ENCODE assay signal across 8 cellular contexts in the genomic region with DNA sequence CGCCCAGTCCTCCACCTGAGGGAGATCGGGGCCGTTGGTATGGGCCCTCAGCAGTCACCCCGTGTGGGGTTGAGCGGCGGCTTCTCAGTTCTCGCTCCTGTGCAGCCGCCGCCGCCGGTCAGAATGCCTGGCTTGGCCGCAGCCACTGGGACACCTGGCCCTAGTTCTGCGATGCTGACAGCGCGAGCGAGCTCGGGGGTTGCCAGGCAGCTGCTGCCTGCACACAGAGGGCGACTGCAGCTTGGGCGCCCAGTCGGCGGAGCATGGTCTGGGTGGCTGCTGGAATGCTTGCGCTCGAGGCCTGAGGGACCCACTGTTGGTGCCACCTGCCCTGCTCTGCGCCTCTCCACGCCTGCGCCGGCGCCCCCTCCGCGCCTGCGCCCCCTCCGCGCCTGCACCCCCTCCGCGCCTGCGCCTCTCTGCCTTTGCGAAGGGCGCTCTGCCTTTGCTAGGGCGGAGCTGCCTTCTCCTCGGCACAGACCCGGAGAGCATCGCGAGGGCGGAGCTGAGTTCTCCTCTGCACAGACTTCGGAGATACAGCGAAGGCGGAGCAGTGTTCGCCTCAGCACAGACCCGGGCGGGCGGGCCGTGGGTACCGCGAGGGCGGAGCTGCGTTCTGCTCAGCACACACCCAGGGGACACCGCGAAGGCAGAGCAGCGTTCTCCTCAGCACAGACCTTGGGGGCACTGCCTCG.
A peak's percentile ranks its signal among the peaks of the same experiment; 100 is the strongest.
DNase-seq lines count a peak whose midpoint lies in the region; ATAC-seq and TF ChIP-seq lines count a peak whose summit lies in the region.
"Not testable (repeated sequence)": the region's sequence is repeated elsewhere in the genome, so short reads cannot be mapped to it uniquely, and the experiment has no call there.

No MANE protein-coding gene starts in this region.

- H3K36me3 ChIP-seq in Caco-2 (ENCODE audit: control insufficient read depth, insufficient read depth, low read length); adipocyte (ENCODE audit: control insufficient read depth, insufficient read depth, low read length, severe bottlenecking): not testable (repeated sequence)

- H3K4me3 ChIP-seq in Caco-2 (ENCODE audit: low read depth, low read length) (peak overlapping the region; percentile 38), adipocyte (ENCODE audit: low read length) (peak overlapping the region; percentile 77)

- DNase-seq in Caco-2 (peak; percentile 74 to 82), GM20000 (ENCODE audit: low spot score) (peak; percentile 89), adipocyte (ENCODE audit: low read depth) (peak; percentile 91), glomerular visceral epithelial cell (ENCODE audit: extremely low spot score) (peak; percentile 95), neural crest cell (ENCODE audit: low read depth, low spot score) (peak; percentile 73)
- peak; percentile 89 to 91 for DNase-seq in stimulated activated CD8-positive, alpha-beta memory T cell treated with anti-CD3 and anti-CD28 coated beads, Interleukin-4, amount 100 ng/mL, for 1 hour (ENCODE audit: low read depth in 2 of 2, low spot score in 1 of 2)

- H3K27me3 Mint-ChIP-seq in Caco-2 (ENCODE audit: insufficient read depth, unreplicated experiment) = not testable (repeated sequence)
- peaks cover 29% of the 10 kb centered on the region for H3K27me3 Mint-ChIP-seq in T-helper 1 cell treated with Interleukin-12 subunit alpha and Interleukin-12 subunit beta and Interleukin-4 antibody, amounts not matched to agents 30 μg/mL and 1 μg/mL, for 36 hours (ENCODE audit: low read depth)
- peaks cover 57% of the 10 kb centered on the region for H3K27me3 Mint-ChIP-seq in neural crest cell (ENCODE audit: low read depth)

- H3K4me3 Mint-ChIP-seq in Caco-2 (ENCODE audit: unreplicated experiment) (peak overlapping the region; percentile 73), neural crest cell (peak overlapping the region; percentile 89)
- peak overlapping the region; percentile 85 for H3K4me3 Mint-ChIP-seq in T-helper 1 cell treated with Interleukin-12 subunit alpha and Interleukin-12 subunit beta and Interleukin-4 antibody, amounts not matched to agents 30 μg/mL and 1 μg/mL, for 36 hours

- H3K36me3 Mint-ChIP-seq in Caco-2 (ENCODE audit: insufficient read depth, unreplicated experiment); T-helper 1 cell treated with Interleukin-12 subunit alpha and Interleukin-12 subunit beta and Interleukin-4 antibody, amounts not matched to agents 30 μg/mL and 1 μg/mL, for 36 hours (ENCODE audit: low read depth); neural crest cell (ENCODE audit: low read depth): not testable (repeated sequence)

- not testable (repeated sequence) for BruUV-seq in Caco-2 (replicated peaks; lab: Mats Ljungman, UMichigan)

- ATAC-seq in HG03378 (IDR thresholded peaks at IDR 0.05; ENCODE audit: unreplicated experiment) = peak; percentile 100

- not testable (repeated sequence) for TF ChIP-seq CTCF in Caco-2 (IDR thresholded peaks at IDR 0.05; ENCODE audit: insufficient read depth in 1 of 2, low read depth in 1 of 2, low read length in 1 of 2, severe bottlenecking in 1 of 2, unreplicated experiment in 1 of 2); GM20000 (IDR thresholded peaks at IDR 0.05; ENCODE audit: extremely low read depth, missing control alignments); neural crest cell (conservative IDR thresholded peaks at IDR 0.05)

- POLR2A ChIA-PET in Caco-2 (lab: Charles Lee) = not testable (repeated sequence)

- not testable (repeated sequence) for H3K4me1 ChIP-seq in Caco-2; adipocyte (ENCODE audit: control insufficient read depth, insufficient read depth, low read length)

- H3K9me3 Mint-ChIP-seq in Caco-2 (ENCODE audit: unreplicated experiment); T-helper 1 cell treated with Interleukin-12 subunit alpha and Interleukin-12 subunit beta and Interleukin-4 antibody, amounts not matched to agents 30 μg/mL and 1 μg/mL, for 36 hours; neural crest cell: not testable (repeated sequence)

- not testable (repeated sequence) for H3K27me3 ChIP-seq in Caco-2 (replicated peaks; ENCODE audit: control insufficient read depth, insufficient read depth, low read length); adipocyte (replicated peaks; ENCODE audit: control insufficient read depth, insufficient read depth, low read length)

- H3K9me3 ChIP-seq in Caco-2; adipocyte (ENCODE audit: control insufficient read depth, low read length): not testable (repeated sequence)

- H3K9ac ChIP-seq in adipocyte (ENCODE audit: low read length) = not testable (repeated sequence)

- intact Hi-C loops in Caco-2 (cut with micrococcal nuclease; ENCODE audit: unreplicated experiment) = not testable (repeated sequence)

- H3K4me1 Mint-ChIP-seq in Caco-2 (ENCODE audit: low read depth, unreplicated experiment); T-helper 1 cell treated with Interleukin-12 subunit alpha and Interleukin-12 subunit beta and Interleukin-4 antibody, amounts not matched to agents 30 μg/mL and 1 μg/mL, for 36 hours (ENCODE audit: low read depth); neural crest cell: not testable (repeated sequence)

- not testable (repeated sequence) for H3K27ac Mint-ChIP-seq in Caco-2 (ENCODE audit: unreplicated experiment); neural crest cell (ENCODE audit: unreplicated experiment)
- H3K27ac Mint-ChIP-seq in T-helper 1 cell treated with Interleukin-12 subunit alpha and Interleukin-12 subunit beta and Interleukin-4 antibody, amounts not matched to agents 30 μg/mL and 1 μg/mL, for 36 hours = peak overlapping the region; percentile 86

- CTCF ChIA-PET in Caco-2 (lab: Charles Lee) = not testable (repeated sequence)

Comparison
In these comparisons a context has a peak if more than half of its experiments do, and no peak if none do; other contexts are left out.
1. Peak in every context shown above with its lines: DNase-seq, ATAC-seq and H3K4me3 ChIP-seq.